In the genomic region with DNA sequence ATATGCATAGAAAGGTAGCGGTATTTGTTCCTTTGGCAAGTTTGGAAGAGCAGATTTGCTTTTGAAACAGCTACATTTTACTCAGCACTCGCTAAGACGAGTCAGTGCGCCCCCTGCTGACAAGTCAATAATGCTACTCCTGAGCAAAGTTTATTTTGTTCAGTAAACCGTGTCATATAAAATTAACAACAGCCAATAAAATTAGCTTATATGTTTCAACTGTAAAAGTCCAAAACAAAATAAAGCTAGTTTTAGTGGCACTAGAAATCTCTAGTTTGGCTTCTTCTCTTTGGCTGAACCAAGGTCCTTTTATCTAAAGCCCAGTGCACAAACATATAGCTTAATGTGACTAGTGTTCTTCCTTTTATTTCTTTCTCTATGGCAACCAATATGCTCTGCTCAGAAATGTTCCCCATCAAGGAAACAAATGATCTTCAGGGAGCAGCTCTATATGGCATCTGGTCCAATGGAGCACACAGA, we compare ENCODE assay signal across 8 cellular contexts. TPM values are rescaled to one million over a fixed set of nuclear protein-coding genes. Genes with fewer than 3 reads are reported as not detected.
DNase-seq lines count a peak whose midpoint lies in the region; ATAC-seq, FAIRE-seq and TF ChIP-seq lines count a peak whose summit lies in the region.

No MANE protein-coding gene starts in this region.

- H3K9me3 Mint-ChIP-seq in activated CD8-positive, alpha-beta T cell treated with anti-CD3 and anti-CD28 coated beads for 36 hours, result no peaks in the 10 kb centered on the region

- H3K4me3 ChIP-seq in fibroblast of lung (replicated peaks in 1 of 4; ENCODE audit: control extremely low read depth in 1 of 4, insufficient read depth in 1 of 4, low read depth in 3 of 4, low read length in 4 of 4) (no peak overlapping the region), pancreas (no peak overlapping the region)

- no peaks in the 10 kb centered on the region for H4K20me1 ChIP-seq in fibroblast of lung (ENCODE audit: control insufficient read depth, extremely low read depth, insufficient read depth, low read length)

- peak; percentile 80 for TF ChIP-seq CTCF in activated CD8-positive, alpha-beta T cell treated with anti-CD3 and anti-CD28 coated beads for 36 hours (IDR thresholded peaks at IDR 0.05)
- TF ChIP-seq CTCF in fibroblast of lung (conservative IDR thresholded peaks at IDR 0.05 in 1 of 2, IDR thresholded peaks at IDR 0.05 in 1 of 2; ENCODE audit: low read depth in 1 of 2, low read length in 2 of 2), result peak; percentile 68 to 72
- peak; percentile 35 to 71 (median 68) for TF ChIP-seq CTCF in pancreas (IDR thresholded peaks at IDR 0.05)

- H3K79me2 ChIP-seq in fibroblast of lung (ENCODE audit: control insufficient read depth, insufficient read depth, low read length), result no peaks in the 10 kb centered on the region

- 0 to 1% methylated on average over 5 of the region's 5 CpGs for WGBS in pancreas, 2 donors

- peak; percentile 32 for ATAC-seq in activated CD8-positive, alpha-beta T cell treated with anti-CD3 and anti-CD28 coated beads for 36 hours
- ATAC-seq in pancreas (peak; percentile 67 to 74 (median 71)), GM21390 (IDR thresholded peaks at IDR 0.05; ENCODE audit: unreplicated experiment) (no peak)

- H3K4me3 Mint-ChIP-seq in activated CD8-positive, alpha-beta T cell treated with anti-CD3 and anti-CD28 coated beads for 36 hours, result no peak overlapping the region

- H3K27me3 Mint-ChIP-seq in activated CD8-positive, alpha-beta T cell treated with anti-CD3 and anti-CD28 coated beads for 36 hours, result peaks cover 90% of the 10 kb centered on the region

- no peak overlapping the region for H2AFZ ChIP-seq in fibroblast of lung (ENCODE audit: low read length)

- no peak overlapping the region for H3K27ac Mint-ChIP-seq in activated CD8-positive, alpha-beta T cell treated with anti-CD3 and anti-CD28 coated beads for 36 hours

- H3K9me3 ChIP-seq in fibroblast of lung (ENCODE audit: control insufficient read depth, insufficient read depth, low read depth, low read length) (no peaks in the 10 kb centered on the region), pancreas (no peaks in the 10 kb centered on the region)

- peaks cover 2% of the 10 kb centered on the region for H3K36me3 Mint-ChIP-seq in activated CD8-positive, alpha-beta T cell treated with anti-CD3 and anti-CD28 coated beads for 36 hours (ENCODE audit: low read depth)

- peaks cover 50% of the 10 kb centered on the region for H3K27me3 ChIP-seq in fibroblast of lung (ENCODE audit: control insufficient read depth, insufficient read depth, low read length)
- peaks cover 0 to 59% (median 13%) of the 10 kb centered on the region in 4 donors for H3K27me3 ChIP-seq in pancreas

- no peak overlapping the region for H3K4me2 ChIP-seq in fibroblast of lung (ENCODE audit: extremely low read depth, insufficient read depth, low read length)

- H3K4me1 Mint-ChIP-seq in activated CD8-positive, alpha-beta T cell treated with anti-CD3 and anti-CD28 coated beads for 36 hours (ENCODE audit: low read depth), result peaks cover 29% of the 10 kb centered on the region

- no peaks in the 10 kb centered on the region for H3K4me1 ChIP-seq in fibroblast of lung (ENCODE audit: control insufficient read depth, extremely low read depth, insufficient read depth, low read length)
- H3K4me1 ChIP-seq in pancreas, result peaks cover 6 to 9% (median 7%) of the 10 kb centered on the region in 3 donors

- H3K36me3 ChIP-seq in fibroblast of lung (ENCODE audit: control insufficient read depth, insufficient read depth, low read length) (no peaks in the 10 kb centered on the region), pancreas (no peaks in the 10 kb centered on the region)

- no peak overlapping the region for H3K9ac ChIP-seq in fibroblast of lung (ENCODE audit: insufficient read depth, low read length)

- intact Hi-C loops in activated CD8-positive, alpha-beta T cell treated with anti-CD3 and anti-CD28 coated beads for 36 hours (cut with micrococcal nuclease), result no loop called here
- intact Hi-C loops in pancreas (cut with DNase I), result no loop called here

- no peak for FAIRE-seq in pancreas (lab: Jason Lieb, UNC)

- no peak overlapping the region for H3K27ac ChIP-seq in fibroblast of lung (ENCODE audit: insufficient read depth, low read length)
- H3K27ac ChIP-seq in pancreas, result no peak overlapping the region

- CTCF ChIA-PET in activated CD8-positive, alpha-beta T cell treated with anti-CD3 and anti-CD28 coated beads for 36 hours (lab: Charles Lee), result interaction anchor here (0.7 to 2.6 kb wide), 23 partner anchors 9 to 1688 kb away, joined by 3 to 30 read pairs (median 4); no protein-coding TSS in a partner anchor

- DNase-seq in DMS79 treated with DMSO at 0.1 percent for 48 hours (lab: John Stamatoyannopoulos, UW) (peak; percentile 51), HCEC 1CT (peak; percentile 19), NCI-H2196 (lab: John Stamatoyannopoulos, UW; ENCODE audit: unreplicated experiment) (peak; percentile 66), fibroblast of lung (ENCODE audit: low read depth in 2 of 2) (peak; percentile 62 to 78), pancreas (peak in 5 of 6 donors; percentile 34 to 82 (median 63)), cortex of kidney (lab: John Stamatoyannopoulos, UW) (no peak)
- DNase-seq in activated CD8-positive, alpha-beta T cell treated with anti-CD3 and anti-CD28 coated beads for 36 hours, result peak; percentile 73

- POLR2A ChIA-PET in activated CD8-positive, alpha-beta T cell treated with anti-CD3 and anti-CD28 coated beads for 36 hours (lab: Charles Lee), result interaction anchor here (1.3 kb wide), 1 partner anchor 18 kb away, joined by 3 read pairs; no protein-coding TSS in a partner anchor

RNA-seq across cellular contexts. Expression of gene POU3F3, which starts 4.3 kb away (rescaled TPM):
- total RNA-seq in activated CD8-positive, alpha-beta T cell treated with anti-CD3 and anti-CD28 coated beads for 36 hours, result not detected
- not detected in 2 replicates for total RNA-seq in fibroblast of lung
- 0.01 TPM in 1 of 2 replicates, not detected in the other for polyA plus RNA-seq in fibroblast of lung
- not detected in 2 replicates for polyA plus RNA-seq in fibroblast of lung (2012)
- not detected in 2 replicates for polyA minus RNA-seq in fibroblast of lung (ENCODE audit: low replicate concordance)
- total RNA-seq in pancreas, result not detected
- not detected for polyA plus RNA-seq in pancreas
